ENCODE assay signal across 5 cellular contexts in genomic region chrX:149932970-149933369, GRCh38. TPM values are rescaled to one million over a fixed set of nuclear protein-coding genes. Genes with fewer than 3 reads are reported as not detected.
"Had no signal": no experiment of that assay in that cellular context is flagged by ENCODE, and none has a peak within 500 bp of the region (broad histone marks: within the 10 kb centered on the region; RNA-seq: fewer than 3 reads in every experiment).

No MANE protein-coding gene starts in this region.

RNA-seq across cellular contexts. Expression of gene HSFX4, which starts 3.6 kb away (rescaled TPM):
- total RNA-seq: GM23338, H1, H9, HT-29, IMR-90 had no signal
- polyA plus RNA-seq: GM23338, H1, IMR-90 had no signal

RNA-seq across cellular contexts. Expression of gene MAGEA8, which starts 52.0 kb away (rescaled TPM):
- total RNA-seq: GM23338, H1, H9, HT-29, IMR-90 had no signal
- polyA plus RNA-seq: GM23338, H1, IMR-90 had no signal
